20 cellular contexts compared by ENCODE assay signal in the genomic region with DNA sequence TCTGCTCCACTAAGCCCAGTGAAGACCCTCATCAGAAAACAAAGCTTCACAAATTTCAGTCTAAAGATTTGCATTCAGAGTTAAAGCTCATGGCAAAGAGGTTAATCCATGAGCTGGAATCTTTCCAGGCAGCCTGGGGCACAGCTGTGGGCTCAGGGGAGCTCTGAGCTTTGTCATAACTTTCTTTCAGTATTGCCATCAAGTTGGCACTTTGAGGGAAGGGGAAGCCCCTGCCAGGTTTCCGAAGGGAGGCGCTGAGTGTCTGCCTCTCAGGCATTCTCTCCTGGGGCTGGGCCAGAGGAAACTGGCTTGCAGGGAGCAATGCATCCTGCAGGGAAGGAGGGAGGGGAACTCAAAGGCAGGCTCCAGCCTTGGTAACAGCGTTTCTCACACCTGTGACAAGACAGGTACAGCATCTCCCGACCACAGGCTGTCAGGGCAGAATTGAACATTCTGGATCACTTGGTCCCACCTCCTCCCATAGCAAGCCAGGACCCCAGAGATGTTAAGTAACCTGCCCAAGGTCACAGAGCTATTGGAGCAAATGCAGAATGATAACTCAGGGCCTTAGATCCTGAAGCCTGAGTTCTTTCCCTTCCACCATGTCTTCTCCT. TPM values are rescaled to one million over a fixed set of nuclear protein-coding genes. Genes with fewer than 3 reads are reported as not detected.
DNase-seq lines count a peak whose midpoint lies in the region; ATAC-seq and TF ChIP-seq lines count a peak whose summit lies in the region.
"Had no signal": no experiment of that assay in that cellular context is flagged by ENCODE, and none has a peak within 500 bp of the region (broad histone marks: within the 10 kb centered on the region; RNA-seq: fewer than 3 reads in every experiment).

No MANE protein-coding gene starts in this region.

- no peaks in the 10 kb centered on the region for H3K9me3 ChIP-seq in RWPE2 (ENCODE audit: severe bottlenecking)
- no peaks in the 10 kb centered on the region for H3K9me3 ChIP-seq in prostate gland
- H3K9me3 ChIP-seq: heart left ventricle had no signal

- 8% methylated on average over 4 of the region's 4 CpGs for WGBS in prostate gland

- no peaks in the 10 kb centered on the region for H3K36me3 ChIP-seq in RWPE2 (ENCODE audit: low read depth)
- H3K36me3 ChIP-seq in prostate gland: no peaks in the 10 kb centered on the region
- H3K36me3 ChIP-seq: heart left ventricle, neural progenitor cell had no signal

- TF ChIP-seq CTCF in RWPE2 (IDR thresholded peaks at IDR 0.05; ENCODE audit: poor library complexity, severe bottlenecking): no peak
- no peak for TF ChIP-seq CTCF in prostate gland (IDR thresholded peaks at IDR 0.05)

- H3K27me3 ChIP-seq in RWPE2 (ENCODE audit: insufficient read depth, poor library complexity, severe bottlenecking): peaks cover 18% of the 10 kb centered on the region
- no peaks in the 10 kb centered on the region for H3K27me3 ChIP-seq in prostate gland (replicated peaks; ENCODE audit: insufficient read depth)

- H3K27ac ChIP-seq in RWPE2 (ENCODE audit: poor library complexity, severe bottlenecking): no peak overlapping the region
- no peak overlapping the region for H3K27ac ChIP-seq in prostate gland
- H3K27ac ChIP-seq: heart left ventricle, neural progenitor cell had no signal

- no peak for TF ChIP-seq POLR2A in prostate gland (IDR thresholded peaks at IDR 0.05)

- peak; percentile 22 for DNase-seq in activated T-cell treated with anti-CD3 and anti-CD28 coated beads for 48 hours (ENCODE audit: low read depth)
- DNase-seq in activated T-cell treated with anti-CD3 and anti-CD28 coated beads, Interleukin-2, amount 50 U/mL, for 1 hour: no peak
- no peak for DNase-seq in RWPE2 (ENCODE audit: low spot score)
- peak; percentile 38 for DNase-seq in kidney tubule cell (ENCODE audit: low spot score)
- DNase-seq in prostate gland (ENCODE audit: low spot score): no peak
- DNase-seq in HEK293T (ENCODE audit: extremely low spot score): no peak
- DNase-seq: activated naive CD4-positive, alpha-beta T cell treated with Interleukin-2 at 50 U/mL for 16 hours; COR-L47; heart left ventricle; Kasumi-1; kidney; NCI-H1694; SW 1271 had no signal

- intact Hi-C loops in prostate gland (cut with DNase I): no loop called here

- POLR2A ChIA-PET in HEK293T (lab: Yijun Ruan, JAX): no interaction called here

- CTCF ChIA-PET in HEK293T (lab: Yijun Ruan, JAX): no interaction called here

- H3K4me3 ChIP-seq in RWPE2 (ENCODE audit: severe bottlenecking) (no peak overlapping the region), prostate gland (no peak overlapping the region)
- H3K4me3 ChIP-seq: heart left ventricle, neural progenitor cell had no signal

- H3K4me1 ChIP-seq in RWPE2 (ENCODE audit: insufficient read depth, poor library complexity, severe bottlenecking): no peaks in the 10 kb centered on the region
- H3K4me1 ChIP-seq in prostate gland (replicated peaks): no peaks in the 10 kb centered on the region
- H3K4me1 ChIP-seq: heart left ventricle, neural progenitor cell had no signal

- ATAC-seq in GM21529 (IDR thresholded peaks at IDR 0.05; ENCODE audit: unreplicated experiment) (peak; percentile 51), RWPE2 (ENCODE audit: low read depth) (peak; percentile 53), GM21367 (IDR thresholded peaks at IDR 0.05; ENCODE audit: unreplicated experiment) (no peak)
- ATAC-seq: heart left ventricle had no signal

TF ChIP-seq in HEK293T, 16 proteins besides CTCF, POLR2A, EP300 and RAD21:
- TF ChIP-seq HDGF (IDR thresholded peaks at IDR 0.05; ENCODE audit: borderline replicate concordance): no peak
- TF ChIP-seq ARNT (IDR thresholded peaks at IDR 0.05): no peak
- TF ChIP-seq L3MBTL2 (conservative IDR thresholded peaks at IDR 0.05): no peak
- TF ChIP-seq FOXK2 (IDR thresholded peaks at IDR 0.05): no peak
- TF ChIP-seq BHLHE40 (IDR thresholded peaks at IDR 0.05; ENCODE audit: borderline replicate concordance): no peak
- no peak for TF ChIP-seq SP1 (IDR thresholded peaks at IDR 0.05)
- no peak for TF ChIP-seq NFRKB (IDR thresholded peaks at IDR 0.05)
- TF ChIP-seq, protein P1, sequence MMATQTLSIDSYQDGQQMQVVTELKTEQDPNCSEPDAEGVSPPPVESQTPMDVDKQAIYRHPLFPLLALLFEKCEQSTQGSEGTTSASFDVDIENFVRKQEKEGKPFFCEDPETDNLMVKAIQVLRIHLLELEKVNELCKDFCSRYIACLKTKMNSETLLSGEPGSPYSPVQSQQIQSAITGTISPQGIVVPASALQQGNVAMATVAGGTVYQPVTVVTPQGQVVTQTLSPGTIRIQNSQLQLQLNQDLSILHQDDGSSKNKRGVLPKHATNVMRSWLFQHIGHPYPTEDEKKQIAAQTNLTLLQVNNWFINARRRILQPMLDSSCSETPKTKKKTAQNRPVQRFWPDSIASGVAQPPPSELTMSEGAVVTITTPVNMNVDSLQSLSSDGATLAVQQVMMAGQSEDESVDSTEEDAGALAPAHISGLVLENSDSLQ (IDR thresholded peaks at IDR 0.05): no peak
- no peak for TF ChIP-seq FOXM1 (IDR thresholded peaks at IDR 0.05; ENCODE audit: borderline replicate concordance)
- no peak for TF ChIP-seq CTBP1 (IDR thresholded peaks at IDR 0.05; ENCODE audit: borderline replicate concordance)
- TF ChIP-seq FOXA1 (IDR thresholded peaks at IDR 0.05): no peak
- TF ChIP-seq ZNF384 (IDR thresholded peaks at IDR 0.05): no peak
- TF ChIP-seq TARDBP (IDR thresholded peaks at IDR 0.05): no peak
TF ChIP-seq in HEK293T: peak in this region for 0.

RNA-seq across cellular contexts. Expression of a gene that starts 3.9 kb away (rescaled TPM):
- total RNA-seq in prostate gland: not detected
- total RNA-seq: activated CD8-positive, alpha-beta memory T cell treated with anti-CD3 and anti-CD28 coated beads for 36 hours; heart left ventricle; kidney; renal cortical epithelial cell; RPMI7951 had no signal

RNA-seq across cellular contexts. Expression of a gene that starts 23.2 kb away (rescaled TPM):
- total RNA-seq in prostate gland: 10 to 100 TPM; 14.1 to 28.7 TPM

RNA-seq across cellular contexts. Expression of a gene that starts 38.5 kb away (rescaled TPM):
- under 1 TPM in 1 of 2 donors, not detected in 1; 0.57 TPM for total RNA-seq in prostate gland
- total RNA-seq: activated CD8-positive, alpha-beta memory T cell treated with anti-CD3 and anti-CD28 coated beads for 36 hours; renal cortical epithelial cell had no signal

RNA-seq across cellular contexts. Expression of a gene that starts 49.8 kb away (rescaled TPM):
- not detected for total RNA-seq in prostate gland
- total RNA-seq: activated CD8-positive, alpha-beta memory T cell treated with anti-CD3 and anti-CD28 coated beads for 36 hours; heart left ventricle; renal cortical epithelial cell; RPMI7951; temporal lobe had no signal

Comparison
In these comparisons a context has a peak if more than half of its experiments do, and no peak if none do; other contexts are left out.
1. DNase-seq: peak in activated T-cell treated with anti-CD3 and anti-CD28 coated beads for 48 hours (single experiment) and kidney tubule cell (single experiment); none in activated T-cell treated with anti-CD3 and anti-CD28 coated beads, Interleukin-2, amount 50 U/mL, for 1 hour (single experiment), RWPE2 (single experiment), prostate gland (single experiment) and HEK293T (single experiment).